In genomic region chr11:68014157-68014965, GRCh38 we compare ENCODE assay signal across 9 cellular contexts. TPM values are rescaled to one million over a fixed set of nuclear protein-coding genes. Genes with fewer than 3 reads are reported as not detected.
DNase-seq lines count a peak whose midpoint lies in the region; ATAC-seq and TF ChIP-seq lines count a peak whose summit lies in the region.
"Had no signal": no experiment of that assay in that cellular context is flagged by ENCODE, and none has a peak within 500 bp of the region (broad histone marks: within the 10 kb centered on the region; RNA-seq: fewer than 3 reads in every experiment).

No MANE protein-coding gene starts in this region.

- DNase-seq in AG08396 (ENCODE audit: low spot score): peak; percentile 74
- peak; percentile 90 for DNase-seq in LoVo (ENCODE audit: low spot score)
- peak; percentile 77 for DNase-seq in brain microvascular endothelial cell
- peak; percentile 90 for DNase-seq in mucosa of gallbladder (ENCODE audit: low spot score)
- DNase-seq in stimulated activated CD4-positive, alpha-beta T cell treated with anti-CD3 and anti-CD28 coated beads, Interleukin-4, amount 100 ng/mL, for 1 hour: no peak
- DNase-seq: nephron progenitor cell had no signal

- H3K27me3 ChIP-seq in brain microvascular endothelial cell (replicated peaks): no peaks in the 10 kb centered on the region

- peak overlapping the region; percentile 86 for H3K27ac ChIP-seq in brain microvascular endothelial cell

- ATAC-seq in GM21528 (IDR thresholded peaks at IDR 0.05; ENCODE audit: low FRiP score, unreplicated experiment) (no peak), GM18511 (IDR thresholded peaks at IDR 0.05; ENCODE audit: unreplicated experiment) (no peak), GM18868 (IDR thresholded peaks at IDR 0.05; ENCODE audit: unreplicated experiment) (no peak)

- no peak overlapping the region for H3K4me3 ChIP-seq in brain microvascular endothelial cell (ENCODE audit: low read depth, low read length)

- no peak for TF ChIP-seq CTCF in brain microvascular endothelial cell (IDR thresholded peaks at IDR 0.05; ENCODE audit: low read depth, low read length, missing control alignments)

- H3K36me3 ChIP-seq in brain microvascular endothelial cell (replicated peaks): no peaks in the 10 kb centered on the region

- in situ Hi-C loops in brain microvascular endothelial cell (cut with HindIII; ENCODE audit: low pct_ligation_motif_present, low sequenced_read_pairs): no loop called here

RNA-seq across cellular contexts. Expression of gene ALDH3B1, which starts 4.2 kb away (rescaled TPM):
- total RNA-seq in mucosa of gallbladder: 34.8 TPM

RNA-seq across cellular contexts. Expression of gene UNC93B1, which starts 10.5 kb away (rescaled TPM):
- total RNA-seq in mucosa of gallbladder: 107 TPM

RNA-seq across cellular contexts. Expression of gene NDUFS8, which starts 16.1 kb away (rescaled TPM):
- total RNA-seq in mucosa of gallbladder: 168 TPM

RNA-seq across cellular contexts. Expression of gene TCIRG1, which starts 24.5 kb away (rescaled TPM):
- 151 TPM for total RNA-seq in mucosa of gallbladder
